Comparison of ENCODE assay signal across 8 cellular contexts in genomic region chr20:35772563-35773058, GRCh38. TPM values are rescaled to one million over a fixed set of nuclear protein-coding genes. Genes with fewer than 3 reads are reported as not detected.
DNase-seq lines count a peak whose midpoint lies in the region; ATAC-seq, FAIRE-seq and TF ChIP-seq lines count a peak whose summit lies in the region.

No MANE protein-coding gene starts in this region.

- peak overlapping the region; percentile 27 for H2BK12ac ChIP-seq in trophoblast cell (ENCODE audit: low read length)

- no peaks in the 10 kb centered on the region for H3K27me3 ChIP-seq in DND-41 (ENCODE audit: insufficient read depth, low read length, poor library complexity)
- no peaks in the 10 kb centered on the region for H3K27me3 ChIP-seq in esophagus muscularis mucosa
- no peaks in the 10 kb centered on the region for H3K27me3 ChIP-seq in trophoblast cell (ENCODE audit: insufficient read depth, low read length)

- TF ChIP-seq POLR2A in esophagus muscularis mucosa (IDR thresholded peaks at IDR 0.05; ENCODE audit: low read depth) = no peak
- TF ChIP-seq POLR2A in GM12892 (IDR thresholded peaks at IDR 0.05; ENCODE audit: low read depth, low read length) = no peak

- no peak overlapping the region for H2AK5ac ChIP-seq in trophoblast cell (ENCODE audit: low read length)

- H3K9me3 ChIP-seq in DND-41 (ENCODE audit: insufficient read depth, low read length, severe bottlenecking) = no peaks in the 10 kb centered on the region
- H3K9me3 ChIP-seq in esophagus muscularis mucosa = no peaks in the 10 kb centered on the region
- no peaks in the 10 kb centered on the region for H3K9me3 ChIP-seq in trophoblast cell (ENCODE audit: insufficient read depth, low read depth, low read length)

- no peak overlapping the region for H2BK120ac ChIP-seq in trophoblast cell (ENCODE audit: insufficient read depth, low read length, poor library complexity)

- H4K20me1 ChIP-seq in DND-41 (ENCODE audit: insufficient read depth, low read length) = peaks cover 37% of the 10 kb centered on the region

- DNase-seq in DND-41 (no peak), RWPE1 (ENCODE audit: low spot score) (no peak), esophagus muscularis mucosa (ENCODE audit: extremely low spot score) (no peak), trophoblast cell (peak in 1 of 2 donors; percentile 35), superior temporal gyrus (ENCODE audit: extremely low spot score) (no peak), GM12892 (ENCODE audit: insufficient read length) (no peak)

- no peak overlapping the region for H4K12ac ChIP-seq in trophoblast cell (ENCODE audit: low read depth, low read length)

- H4K8ac ChIP-seq in trophoblast cell (ENCODE audit: low read depth, low read length) = peak overlapping the region; percentile 55

- H3K4me3 ChIP-seq in DND-41 (ENCODE audit: low read depth in 1 of 2, low read length in 2 of 2) = peak overlapping the region; percentile 77 to 84
- peak overlapping the region; percentile 64 to 82 (median 69) for H3K4me3 ChIP-seq in esophagus muscularis mucosa
- H3K4me3 ChIP-seq in trophoblast cell (ENCODE audit: low read depth, low read length) = peak overlapping the region; percentile 48

- H3K79me2 ChIP-seq in DND-41 (ENCODE audit: insufficient read depth, low read length) = peaks cover 59% of the 10 kb centered on the region
- peaks cover 3% of the 10 kb centered on the region for H3K79me2 ChIP-seq in trophoblast cell (ENCODE audit: control insufficient read depth, insufficient read depth, low read length, poor library complexity)

- peaks cover 18% of the 10 kb centered on the region for H3K36me3 ChIP-seq in DND-41 (ENCODE audit: insufficient read depth, low read length)
- peaks cover 0 to 12% (median 6%) of the 10 kb centered on the region in 4 donors for H3K36me3 ChIP-seq in esophagus muscularis mucosa
- no peaks in the 10 kb centered on the region for H3K36me3 ChIP-seq in trophoblast cell (ENCODE audit: control insufficient read depth in 1 of 2, insufficient read depth in 2 of 2, low read length in 2 of 2)

- TF ChIP-seq CTCF in DND-41 (IDR thresholded peaks at IDR 0.05; ENCODE audit: borderline replicate concordance, extremely low read depth, low read length, poor library complexity, severe bottlenecking) (no peak), RWPE1 (conservative IDR thresholded peaks at IDR 0.05; ENCODE audit: low read depth) (no peak), esophagus muscularis mucosa (IDR thresholded peaks at IDR 0.05) (no peak)

- WGBS in esophagus muscularis mucosa = 18% methylated on average over 8 of the region's 8 CpGs
- WGBS in trophoblast cell (ENCODE audit: extremely low coverage, insufficient coverage, insufficient read length) = no CpG with 5 or more reads among the region's 8 CpGs

- POLR2A ChIA-PET in RWPE1 (lab: Yijun Ruan, JAX; ENCODE audit: low non-redundant PET) = interaction anchor here (0.6 to 2.6 kb wide), 2 partner anchors 30 to 85 kb away, joined by 3 to 29 read pairs; partner anchors contain the start of gene RBM39

- CTCF ChIA-PET in RWPE1 (lab: Yijun Ruan, JAX) = interaction anchor here (0.6 kb wide), 1 partner anchor 11 kb away, joined by 4 read pairs; no protein-coding TSS in a partner anchor

- intact Hi-C loops in esophagus muscularis mucosa (cut with DNase I) = loop anchor here (2.0 kb wide), 2 partner anchors 30 to 74 kb away; partner anchors contain the start of genes NFS1, RBM39 and ROMO1

- H3K14ac ChIP-seq in trophoblast cell (ENCODE audit: low read length) = peak overlapping the region; percentile 53

- H3K4ac ChIP-seq in trophoblast cell (ENCODE audit: low read depth, low read length) = peak overlapping the region; percentile 47

- peak overlapping the region; percentile 83 for H3K27ac ChIP-seq in DND-41 (ENCODE audit: low read length)
- peak overlapping the region; percentile 86 for H3K27ac ChIP-seq in RWPE1
- peak overlapping the region; percentile 84 to 95 (median 92) for H3K27ac ChIP-seq in esophagus muscularis mucosa (replicated peaks in 1 of 4)
- H3K27ac ChIP-seq in trophoblast cell (ENCODE audit: low read depth, low read length) = peak overlapping the region; percentile 2

- H2AFZ ChIP-seq in DND-41 (ENCODE audit: low read depth, low read length) = peak overlapping the region; percentile 71
- H2AFZ ChIP-seq in trophoblast cell (ENCODE audit: insufficient read depth, low read length, poor library complexity) = no peak overlapping the region

- no peak for TF ChIP-seq EP300 in esophagus muscularis mucosa (IDR thresholded peaks at IDR 0.05)

- peak overlapping the region; percentile 70 for H4K91ac ChIP-seq in trophoblast cell (ENCODE audit: low read depth, low read length)

- H3K4me2 ChIP-seq in DND-41 (ENCODE audit: insufficient read depth, low read length) = peak overlapping the region; percentile 80
- H3K4me2 ChIP-seq in trophoblast cell (ENCODE audit: low read length) = peak overlapping the region; percentile 93

- no peak overlapping the region for H3K23ac ChIP-seq in trophoblast cell (ENCODE audit: low read length)

- H3K4me1 ChIP-seq in DND-41 (ENCODE audit: insufficient read depth, low read length) (peaks cover 72% of the 10 kb centered on the region), esophagus muscularis mucosa (peaks cover 59 to 85% (median 79%) of the 10 kb centered on the region in 4 donors), trophoblast cell (ENCODE audit: control insufficient read depth in 1 of 2, insufficient read depth in 2 of 2, low read length in 2 of 2) (peaks cover 6 to 19% of the 10 kb centered on the region in 2 experiments)

- H3K79me1 ChIP-seq in trophoblast cell (ENCODE audit: low read length) = peaks cover 3% of the 10 kb centered on the region

- peak overlapping the region; percentile 46 for H3K18ac ChIP-seq in trophoblast cell (ENCODE audit: low read length)

- FAIRE-seq in GM12892 (lab: Jason Lieb, UNC) = no peak

- H3K9ac ChIP-seq in DND-41 (ENCODE audit: low read depth, low read length) (peak overlapping the region; percentile 73), trophoblast cell (ENCODE audit: low read length) (peak overlapping the region; percentile 82)

- ATAC-seq in DND-41 (ENCODE audit: insufficient read depth, low read depth) (no peak), GM21576 (IDR thresholded peaks at IDR 0.05; ENCODE audit: unreplicated experiment) (no peak), GM18867 (IDR thresholded peaks at IDR 0.05; ENCODE audit: unreplicated experiment) (no peak)

- no peak overlapping the region for H2BK5ac ChIP-seq in trophoblast cell (ENCODE audit: low read depth, low read length, poor library complexity)

RNA-seq across cellular contexts. Expression of gene PHF20, which starts 0.8 kb away (rescaled TPM):
- 10 to 100 TPM; 45.9 to 62.2 (median 48.0) TPM for total RNA-seq in esophagus muscularis mucosa
- polyA plus RNA-seq in trophoblast cell (2013) = 20.3 and 21.4 TPM in 2 replicates
- polyA plus RNA-seq in GM12892 (2012; ENCODE audit: missing spikeins) = 60.0 TPM

RNA-seq across cellular contexts. Expression of gene RBM39, which starts 30.6 kb away (rescaled TPM):
- total RNA-seq in esophagus muscularis mucosa = 100 to 1,000 TPM; 143 to 272 (median 165) TPM
- polyA plus RNA-seq in trophoblast cell (2013) = 228 and 229 TPM in 2 replicates
- polyA plus RNA-seq in GM12892 (2012; ENCODE audit: missing spikeins) = 234 TPM

Comparison
In these comparisons a context has a peak if more than half of its experiments do, and no peak if none do; other contexts are left out.
1. H3K27ac ChIP-seq: peak in every context shown above with its lines; median percentile 92 in esophagus muscularis mucosa; 86 in RWPE1; 83 in DND-41; 2 in trophoblast cell.